1 cellular context compared by ENCODE assay signal in genomic region chr12:56903374-56903773, GRCh38.
TF ChIP-seq lines count a peak whose summit lies in the region.

No MANE protein-coding gene starts in this region.

TF ChIP-seq in HepG2, 621 proteins besides CTCF, POLR2A, EP300 and RAD21 (continued from another document):
- no peak for TF ChIP-seq ZNF562 (CRISPR knock-in tag; IDR thresholded peaks at IDR 0.05; ENCODE audit: borderline replicate concordance)
